In genomic region chr12:116217045-116217444, GRCh38 we compare ENCODE assay signal across 21 cellular contexts.
DNase-seq lines count a peak whose midpoint lies in the region; ATAC-seq, FAIRE-seq and TF ChIP-seq lines count a peak whose summit lies in the region.
"Had no signal": no experiment of that assay in that cellular context is flagged by ENCODE, and none has a peak within 500 bp of the region (broad histone marks: within the 10 kb centered on the region; RNA-seq: fewer than 3 reads in every experiment).

No MANE protein-coding gene starts in this region.

- TF ChIP-seq POLR2A in K562 (conservative IDR thresholded peaks at IDR 0.05) (no peak), upper lobe of left lung (IDR thresholded peaks at IDR 0.05) (no peak)

- H3K27me3 Mint-ChIP-seq in activated CD8-positive, alpha-beta T cell treated with anti-CD3 and anti-CD28 coated beads for 36 hours: no peaks in the 10 kb centered on the region
- H3K27me3 Mint-ChIP-seq in activated CD8-positive, alpha-beta T cell treated with anti-CD3 and anti-CD28 coated beads, Interleukin-2, amount 10 ng/mL, durations not matched to agents 7 days and 5 days (ENCODE audit: low read depth): no peaks in the 10 kb centered on the region

- ATAC-seq in activated CD8-positive, alpha-beta T cell treated with anti-CD3 and anti-CD28 coated beads for 36 hours: peak; percentile 30
- ATAC-seq in activated CD8-positive, alpha-beta T cell treated with anti-CD3 and anti-CD28 coated beads, Interleukin-2, amount 10 ng/mL, durations not matched to agents 7 days and 5 days: no peak
- ATAC-seq in K562 (peak; percentile 44), omental fat pad (ENCODE audit: low FRiP score) (peak; percentile 68), upper lobe of left lung (ENCODE audit: low FRiP score in 2 of 2) (no peak), GM18502 (IDR thresholded peaks at IDR 0.05; ENCODE audit: poor library complexity, unreplicated experiment) (no peak)
- ATAC-seq: HepG2, PC-3 had no signal

- TF ChIP-seq RAD21 in K562 (CRISPR knock-in tag; conservative IDR thresholded peaks at IDR 0.05 in 1 of 2, IDR thresholded peaks at IDR 0.05 in 1 of 2): no peak

- no peak overlapping the region for H3K4me2 ChIP-seq in K562 (ENCODE audit: insufficient read depth, low read length)

- no peak overlapping the region for H3K4me3 Mint-ChIP-seq in activated CD8-positive, alpha-beta T cell treated with anti-CD3 and anti-CD28 coated beads for 36 hours
- H3K4me3 Mint-ChIP-seq in activated CD8-positive, alpha-beta T cell treated with anti-CD3 and anti-CD28 coated beads, Interleukin-2, amount 10 ng/mL, durations not matched to agents 7 days and 5 days: no peak overlapping the region

- H3K9me3 Mint-ChIP-seq in activated CD8-positive, alpha-beta T cell treated with anti-CD3 and anti-CD28 coated beads for 36 hours: no peaks in the 10 kb centered on the region
- no peaks in the 10 kb centered on the region for H3K9me3 Mint-ChIP-seq in activated CD8-positive, alpha-beta T cell treated with anti-CD3 and anti-CD28 coated beads, Interleukin-2, amount 10 ng/mL, durations not matched to agents 7 days and 5 days (ENCODE audit: insufficient read depth)
- H3K9me3 Mint-ChIP-seq: CD14-positive monocyte had no signal

- CTCF ChIA-PET in activated CD8-positive, alpha-beta T cell treated with anti-CD3 and anti-CD28 coated beads for 36 hours (lab: Charles Lee): interaction anchor here (1.2 to 1.5 kb wide), 2 partner anchors 10 to 201 kb away, joined by 3 to 6 read pairs; no protein-coding TSS in a partner anchor
- CTCF ChIA-PET in activated CD8-positive, alpha-beta T cell treated with anti-CD3 and anti-CD28 coated beads, Interleukin-2, amount 10 ng/mL, durations not matched to agents 7 days and 5 days (lab: Charles Lee): no interaction called here
- CTCF ChIA-PET in K562 (lab: Yijun Ruan, JAX; ENCODE audit: low intra/inter-chr PET ratio): no interaction called here

- POLR2A ChIA-PET in activated CD8-positive, alpha-beta T cell treated with anti-CD3 and anti-CD28 coated beads for 36 hours (lab: Charles Lee): no interaction called here
- POLR2A ChIA-PET in activated CD8-positive, alpha-beta T cell treated with anti-CD3 and anti-CD28 coated beads, Interleukin-2, amount 10 ng/mL, durations not matched to agents 7 days and 5 days (lab: Charles Lee): no interaction called here
- POLR2A ChIA-PET in K562 (lab: Yijun Ruan, JAX): no interaction called here

- no peak overlapping the region for H3K9ac ChIP-seq in K562 (ENCODE audit: insufficient read depth in 1 of 2, low read depth in 2 of 2, low read length in 2 of 2)

- H3K9me3 ChIP-seq in K562 (replicated peaks; ENCODE audit: control insufficient read depth, insufficient read depth, low read depth, low read length) (no peaks in the 10 kb centered on the region), upper lobe of left lung (no peaks in the 10 kb centered on the region)

- H3K4me1 ChIP-seq in K562 (replicated peaks in 1 of 2; ENCODE audit: control insufficient read depth in 2 of 2, insufficient read depth in 2 of 2, low read length in 2 of 2): peaks cover 2 to 18% of the 10 kb centered on the region in 2 experiments; a peak in 3 of 5 replicates
- peaks cover 29 to 51% (median 48%) of the 10 kb centered on the region in 4 donors for H3K4me1 ChIP-seq in upper lobe of left lung

- H3K36me3 Mint-ChIP-seq in activated CD8-positive, alpha-beta T cell treated with anti-CD3 and anti-CD28 coated beads for 36 hours (ENCODE audit: low read depth): no peaks in the 10 kb centered on the region
- peaks cover 11% of the 10 kb centered on the region for H3K36me3 Mint-ChIP-seq in activated CD8-positive, alpha-beta T cell treated with anti-CD3 and anti-CD28 coated beads, Interleukin-2, amount 10 ng/mL, durations not matched to agents 7 days and 5 days (ENCODE audit: low read depth)

- TF ChIP-seq EP300 in K562 (IDR thresholded peaks at IDR 0.05; ENCODE audit: low read length) (no peak), upper lobe of left lung (IDR thresholded peaks at IDR 0.05) (no peak)

- H2AFZ ChIP-seq in K562 (ENCODE audit: low read depth, low read length): no peak overlapping the region

- no peak for TF ChIP-seq CTCF in activated CD8-positive, alpha-beta T cell treated with anti-CD3 and anti-CD28 coated beads for 36 hours (IDR thresholded peaks at IDR 0.05)
- no peak for TF ChIP-seq CTCF in K562 (IDR thresholded peaks at IDR 0.05 in 2 of 3, conservative IDR thresholded peaks at IDR 0.05 in 1 of 3; ENCODE audit: insufficient read depth in 2 of 3, low read depth in 1 of 3, low read length in 3 of 3)
- no peak for TF ChIP-seq CTCF in omental fat pad (IDR thresholded peaks at IDR 0.05)
- no peak for TF ChIP-seq CTCF in upper lobe of left lung (IDR thresholded peaks at IDR 0.05)

- H3K27me3 ChIP-seq in K562 (ENCODE audit: control insufficient read depth in 2 of 2, insufficient read depth in 2 of 2, low read length in 2 of 2) (no peaks in the 10 kb centered on the region), upper lobe of left lung (no peaks in the 10 kb centered on the region)

- H3K27ac Mint-ChIP-seq in activated CD8-positive, alpha-beta T cell treated with anti-CD3 and anti-CD28 coated beads for 36 hours: no peak overlapping the region
- no peak overlapping the region for H3K27ac Mint-ChIP-seq in activated CD8-positive, alpha-beta T cell treated with anti-CD3 and anti-CD28 coated beads, Interleukin-2, amount 10 ng/mL, durations not matched to agents 7 days and 5 days

- peaks cover 2% of the 10 kb centered on the region for H3K9me1 ChIP-seq in K562 (ENCODE audit: control insufficient read depth, insufficient read depth, low read length)

- DNase-seq in activated CD8-positive, alpha-beta T cell treated with anti-CD3 and anti-CD28 coated beads for 36 hours: no peak
- DNase-seq in activated CD8-positive, alpha-beta T cell treated with anti-CD3 and anti-CD28 coated beads, Interleukin-2, amount 10 ng/mL, durations not matched to agents 7 days and 5 days: no peak
- peak in 1 of 4 experiments; percentile 17 for DNase-seq in K562 (ENCODE audit: extremely low read depth in 1 of 4, low spot score in 3 of 4)
- DNase-seq in omental fat pad (ENCODE audit: low spot score): no peak
- DNase-seq in upper lobe of left lung: no peak
- DNase-seq in SHP77 treated with DMSO at 0.1 percent for 48 hours (lab: John Stamatoyannopoulos, UW): no peak
- DNase-seq in NCI-H187 (lab: John Stamatoyannopoulos, UW): no peak
- DNase-seq: 8988T, DND-41, GOT3, KG1, MV-4-11, NCI-H187 treated with DMSO at 0.1 percent for 48 hours, NCI-H2227 treated with DMSO at 0.1 percent for 48 hours, NCI-H524, PC-3, RPMI8226, SIG-M5 had no signal

- peaks cover 57% of the 10 kb centered on the region for H3K4me1 Mint-ChIP-seq in activated CD8-positive, alpha-beta T cell treated with anti-CD3 and anti-CD28 coated beads for 36 hours (ENCODE audit: low read depth)
- peaks cover 26% of the 10 kb centered on the region for H3K4me1 Mint-ChIP-seq in activated CD8-positive, alpha-beta T cell treated with anti-CD3 and anti-CD28 coated beads, Interleukin-2, amount 10 ng/mL, durations not matched to agents 7 days and 5 days (ENCODE audit: low read depth)

- H3K4me3 ChIP-seq in K562 (no peak overlapping the region), upper lobe of left lung (no peak overlapping the region)

- peaks cover 24% of the 10 kb centered on the region for H4K20me1 ChIP-seq in K562 (replicated peaks; ENCODE audit: control insufficient read depth, insufficient read depth, low read length)

- no TSS peak for BruUV-seq in K562 (replicated peaks; lab: Mats Ljungman, UMichigan)

- H3K79me2 ChIP-seq in K562 (ENCODE audit: control insufficient read depth, insufficient read depth, low read length): peaks cover 96% of the 10 kb centered on the region

- FAIRE-seq in K562 (lab: Jason Lieb, UNC): peak; percentile 59
- FAIRE-seq: HepG2 had no signal

- H3K27ac ChIP-seq in K562 (ENCODE audit: extremely low read depth, low read depth, low read length) (no peak overlapping the region), upper lobe of left lung (peak overlapping the region in 3 of 4 donors; percentile 12 to 24 (median 18))

- H3K36me3 ChIP-seq in K562 (ENCODE audit: control insufficient read depth, insufficient read depth, low read length) (no peaks in the 10 kb centered on the region), upper lobe of left lung (no peaks in the 10 kb centered on the region)

- intact Hi-C loops in activated CD8-positive, alpha-beta T cell treated with anti-CD3 and anti-CD28 coated beads for 36 hours (cut with micrococcal nuclease): no loop called here
- intact Hi-C loops in K562 (cut with micrococcal nuclease): no loop called here

- in situ Hi-C loops in K562 (cut with MboI): no loop called here

TF ChIP-seq in K562, 482 proteins besides CTCF, POLR2A, EP300 and RAD21:
- peak; percentile 53; the same call in 1 of the 2 replicates for TF ChIP-seq EGR1 (conservative IDR thresholded peaks at IDR 0.05)
- TF ChIP-seq NRF1 (conservative IDR thresholded peaks at IDR 0.05 in 1 of 2, IDR thresholded peaks at IDR 0.05 in 1 of 2): peak in 1 of 2 experiments; percentile 17; a peak in 1 of 4 replicates
- no peak for TF ChIP-seq LEF1 (IDR thresholded peaks at IDR 0.05)

Comparison
In these comparisons a context has a peak if more than half of its experiments do, and no peak if none do; other contexts are left out.
1. ATAC-seq: peak in activated CD8-positive, alpha-beta T cell treated with anti-CD3 and anti-CD28 coated beads for 36 hours (single experiment), K562 (single experiment) and omental fat pad (single experiment); none in activated CD8-positive, alpha-beta T cell treated with anti-CD3 and anti-CD28 coated beads, Interleukin-2, amount 10 ng/mL, durations not matched to agents 7 days and 5 days (single experiment), upper lobe of left lung (0 of 2) and GM18502 (single experiment).